Comparison of ENCODE assay signal across 26 cellular contexts in the genomic region with DNA sequence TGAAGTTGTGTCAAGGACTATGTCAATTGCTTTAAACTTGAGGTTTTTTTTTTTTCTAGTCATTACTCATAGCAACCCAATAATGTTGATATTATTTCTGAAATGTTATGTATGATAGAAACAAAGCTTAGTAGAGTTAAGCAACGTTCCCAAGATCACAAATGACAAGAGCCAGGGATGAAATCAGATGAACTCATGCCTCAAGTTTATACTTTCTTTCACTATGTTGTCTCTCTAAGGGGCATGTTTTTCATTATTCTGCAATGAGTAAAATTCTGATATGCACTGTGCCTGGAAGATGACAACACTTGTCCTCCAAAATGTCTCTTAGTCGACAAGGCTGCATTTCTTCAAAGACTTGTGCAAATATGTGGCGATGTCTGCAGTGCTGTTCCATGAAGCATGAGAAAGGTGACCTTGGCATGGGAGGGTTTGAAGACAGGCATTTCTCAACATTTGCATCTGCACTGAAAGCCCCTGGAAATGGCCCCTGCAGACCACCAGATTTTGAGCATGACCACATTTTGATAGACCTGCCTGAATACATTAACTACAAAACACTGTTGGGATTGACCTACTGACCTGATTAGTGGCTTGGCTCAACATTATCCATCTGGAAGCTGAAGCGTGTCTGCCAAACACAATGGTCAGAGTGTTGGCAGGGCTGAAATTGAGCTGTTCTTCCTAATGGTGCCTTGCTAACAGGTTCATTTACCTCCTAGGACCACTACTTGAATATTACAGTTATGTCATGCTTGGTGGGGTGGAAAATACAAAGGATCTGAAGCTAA.
A peak's percentile ranks its signal among the peaks of the same experiment; 100 is the strongest.
DNase-seq lines count a peak whose midpoint lies in the region; ATAC-seq, FAIRE-seq and TF ChIP-seq lines count a peak whose summit lies in the region.
"Had no signal": no experiment of that assay in that cellular context is flagged by ENCODE, and none has a peak within 500 bp of the region (broad histone marks: within the 10 kb centered on the region; RNA-seq: fewer than 3 reads in every experiment).

No MANE protein-coding gene starts in this region.

- no peak for TF ChIP-seq RAD21 in IMR-90 (IDR thresholded peaks at IDR 0.05; ENCODE audit: low read length)

- H3K4me3 ChIP-seq in IMR-90 (ENCODE audit: insufficient read depth, low read depth, low read length) (no peak overlapping the region), pancreas (no peak overlapping the region)
- H3K4me3 ChIP-seq in CD8-positive, alpha-beta T cell (ENCODE audit: low read depth, low read length), result no peak overlapping the region
- H3K4me3 ChIP-seq: gastrocnemius medialis, skin epidermis had no signal

- no peak for TF ChIP-seq CTCF in IMR-90 (conservative IDR thresholded peaks at IDR 0.05; ENCODE audit: low read depth, low read length)
- no peak for TF ChIP-seq CTCF in CD8-positive, alpha-beta T cell (IDR thresholded peaks at IDR 0.05)
- TF ChIP-seq CTCF in pancreas (IDR thresholded peaks at IDR 0.05), result no peak

- H3K27ac ChIP-seq in IMR-90 (ENCODE audit: insufficient read depth, low read length) (no peak overlapping the region), pancreas (no peak overlapping the region)
- H3K27ac ChIP-seq in CD8-positive, alpha-beta T cell (ENCODE audit: low read depth, low read length), result no peak overlapping the region
- H3K27ac ChIP-seq: gastrocnemius medialis, RWPE1, skin epidermis had no signal

- H2BK120ac ChIP-seq in IMR-90 (ENCODE audit: low read depth, low read length), result peak overlapping the region; percentile 63

- no peak overlapping the region for H3K4me3 Mint-ChIP-seq in CD8-positive, alpha-beta T cell
- H3K4me3 Mint-ChIP-seq: activated CD4-positive, alpha-beta T cell treated with anti-CD3 and anti-CD28 coated beads for 36 hours; activated naive CD8-positive, alpha-beta T cell treated with anti-CD3 and anti-CD28 coated beads for 36 hours; activated T-helper 17 cell treated with anti-CD3 and anti-CD28 coated beads, Interleukin-2, amount 50 U/mL, for 72 hours; CD14-positive monocyte; natural killer cell had no signal

- H3K36me3 Mint-ChIP-seq in CD8-positive, alpha-beta T cell, result no peaks in the 10 kb centered on the region
- H3K36me3 Mint-ChIP-seq: activated naive CD8-positive, alpha-beta T cell treated with anti-CD3 and anti-CD28 coated beads for 36 hours; CD14-positive monocyte; natural killer cell had no signal

- H3K9me3 ChIP-seq in IMR-90 (ENCODE audit: control insufficient read depth, insufficient read depth, low read length), result no peaks in the 10 kb centered on the region
- H3K9me3 ChIP-seq in CD8-positive, alpha-beta T cell (ENCODE audit: low read length), result no peaks in the 10 kb centered on the region
- no peaks in the 10 kb centered on the region for H3K9me3 ChIP-seq in pancreas
- H3K9me3 ChIP-seq: gastrocnemius medialis had no signal

- H2AK9ac ChIP-seq in IMR-90 (replicated peaks; ENCODE audit: low read depth, low read length, poor library complexity), result no peak overlapping the region

- H4K91ac ChIP-seq in IMR-90 (ENCODE audit: insufficient read depth, low read depth, low read length), result peak overlapping the region; percentile 70

- H2AK5ac ChIP-seq in IMR-90 (ENCODE audit: low read depth, low read length), result no peak overlapping the region; the same call in 1 of the 2 replicates

- no peak for TF ChIP-seq POLR2A in IMR-90 (IDR thresholded peaks at IDR 0.05; ENCODE audit: low read depth, low read length)

- peak overlapping the region; percentile 82 for H2BK20ac ChIP-seq in IMR-90 (ENCODE audit: low read depth, low read length)

- H4K5ac ChIP-seq in IMR-90 (ENCODE audit: low read depth, low read length), result no peak overlapping the region; the same call in 1 of the 2 replicates

- H3K79me1 ChIP-seq in IMR-90 (ENCODE audit: low read depth in 1 of 2, low read length in 2 of 2), result no peaks in the 10 kb centered on the region

- ATAC-seq in IMR-90 (ENCODE audit: low read depth) (peak; percentile 26; the same call in 1 of the 2 replicates), pancreas (no peak)
- no peak for ATAC-seq in CD8-positive, alpha-beta T cell
- ATAC-seq: activated CD4-positive, alpha-beta T cell treated with anti-CD3 and anti-CD28 coated beads for 36 hours; activated T-helper 17 cell treated with anti-CD3 and anti-CD28 coated beads, Interleukin-2, amount 50 U/mL, for 72 hours; gastrocnemius medialis; HCT116; natural killer cell had no signal

- peaks cover 6% of the 10 kb centered on the region; the same call in 1 of the 2 replicates for H3K9me1 ChIP-seq in IMR-90 (ENCODE audit: insufficient read depth, low read length)

- H3K14ac ChIP-seq in IMR-90 (replicated peaks; ENCODE audit: low read depth, low read length), result no peak overlapping the region; the same call in 1 of the 2 replicates

- in situ Hi-C loops in IMR-90 (cut with MboI; ENCODE audit: low sequenced_read_pairs), result loop anchor here (25.0 kb wide), 2 partner anchors 368 to 1018 kb away; partner anchors contain the start of gene CDH11

- WGBS in IMR-90 (ENCODE audit: extremely low coverage in 2 of 2, insufficient read length in 1 of 2), 2 experiments, result no CpG with 5 or more reads among the region's 4 CpGs
- WGBS in pancreas, 2 donors, result 52 to 53% methylated on average over 4 of the region's 4 CpGs

- H4K8ac ChIP-seq in IMR-90 (ENCODE audit: low read depth in 2 of 2, low read length in 2 of 2), result peak overlapping the region in 1 of 2 experiments; percentile 27; a peak in 2 of 4 replicates

- POLR2A ChIA-PET in IMR-90 (lab: Charles Lee; ENCODE audit: unreplicated experiment), result no interaction called here
- POLR2A ChIA-PET in CD8-positive, alpha-beta T cell (lab: Charles Lee), result no interaction called here

- H3K9me3 Mint-ChIP-seq in CD8-positive, alpha-beta T cell, result peaks cover 32% of the 10 kb centered on the region

- dilution Hi-C loops in IMR-90 (cut with HindIII; ENCODE audit: low sequenced_read_pairs, unreplicated experiment), result no loop called here

- H2BK15ac ChIP-seq in IMR-90 (ENCODE audit: low read depth, low read length), result no peak overlapping the region

- H3K4me1 ChIP-seq in IMR-90 (ENCODE audit: control insufficient read depth, insufficient read depth, low read length) (peaks cover 4% of the 10 kb centered on the region; the same call in 1 of the 2 replicates), pancreas (no peaks in the 10 kb centered on the region)
- H3K4me1 ChIP-seq in CD8-positive, alpha-beta T cell (ENCODE audit: insufficient read depth, low read length), result no peaks in the 10 kb centered on the region
- H3K4me1 ChIP-seq: gastrocnemius medialis had no signal

- H4K20me1 ChIP-seq in IMR-90 (ENCODE audit: insufficient read depth, low read length), result no peaks in the 10 kb centered on the region

- H3K23ac ChIP-seq in IMR-90 (ENCODE audit: low read depth, low read length), result peak overlapping the region; percentile 51; the same call in 1 of the 2 replicates

- H3K36me3 ChIP-seq in IMR-90 (ENCODE audit: control insufficient read depth, insufficient read depth, low read length) (no peaks in the 10 kb centered on the region), pancreas (no peaks in the 10 kb centered on the region)
- no peaks in the 10 kb centered on the region for H3K36me3 ChIP-seq in CD8-positive, alpha-beta T cell (ENCODE audit: insufficient read depth, low read length)
- H3K36me3 ChIP-seq: gastrocnemius medialis had no signal

- H3K27me3 Mint-ChIP-seq in CD8-positive, alpha-beta T cell (ENCODE audit: low read depth), result no peaks in the 10 kb centered on the region
- H3K27me3 Mint-ChIP-seq: activated CD4-positive, alpha-beta T cell treated with anti-CD3 and anti-CD28 coated beads for 36 hours; activated naive CD8-positive, alpha-beta T cell treated with anti-CD3 and anti-CD28 coated beads for 36 hours; activated T-helper 17 cell treated with anti-CD3 and anti-CD28 coated beads, Interleukin-2, amount 50 U/mL, for 72 hours had no signal

- H3K56ac ChIP-seq in IMR-90 (ENCODE audit: extremely low read depth, insufficient read depth, low read length), result no peak overlapping the region

- FAIRE-seq in pancreas (lab: Jason Lieb, UNC), result no peak
- FAIRE-seq: TTC549 had no signal

- CTCF ChIA-PET in IMR-90 (lab: Yijun Ruan, JAX), result no interaction called here
- CTCF ChIA-PET in CD8-positive, alpha-beta T cell (lab: Charles Lee), result no interaction called here

- peak overlapping the region; percentile 35 for H2BK5ac ChIP-seq in IMR-90 (ENCODE audit: low read depth, low read length, poor library complexity, severe bottlenecking)

- H3K4me1 Mint-ChIP-seq in CD8-positive, alpha-beta T cell (ENCODE audit: low read depth), result no peaks in the 10 kb centered on the region
- H3K4me1 Mint-ChIP-seq: activated CD4-positive, alpha-beta T cell treated with anti-CD3 and anti-CD28 coated beads for 36 hours; activated naive CD8-positive, alpha-beta T cell treated with anti-CD3 and anti-CD28 coated beads for 36 hours; activated T-helper 17 cell treated with anti-CD3 and anti-CD28 coated beads, Interleukin-2, amount 50 U/mL, for 72 hours; CD14-positive monocyte; natural killer cell had no signal

- no peak overlapping the region for H3K4me2 ChIP-seq in IMR-90 (ENCODE audit: low read depth, low read length)

- H3K18ac ChIP-seq in IMR-90 (ENCODE audit: low read depth, low read length), result peak overlapping the region; percentile 57; the same call in 1 of the 2 replicates

- intact Hi-C loops in IMR-90 (cut with micrococcal nuclease), result loop anchor here (5.0 to 10.0 kb wide), 3 partner anchors 368 to 1023 kb away; no protein-coding TSS in a partner anchor
- intact Hi-C loops in CD8-positive, alpha-beta T cell (cut with DNase I, micrococcal nuclease), result no loop called here
- intact Hi-C loops in pancreas (cut with DNase I), result no loop called here

- H3K27me3 ChIP-seq in IMR-90 (ENCODE audit: control insufficient read depth, insufficient read depth, low read length) (no peaks in the 10 kb centered on the region), pancreas (no peaks in the 10 kb centered on the region)
- H3K27me3 ChIP-seq in CD8-positive, alpha-beta T cell (ENCODE audit: insufficient read depth, low read length), result no peaks in the 10 kb centered on the region
- H3K27me3 ChIP-seq: gastrocnemius medialis had no signal

- DNase-seq in AG08395 (ENCODE audit: low spot score), result peak; percentile 20
- DNase-seq in IMR-90, result peak; percentile 29
- peak; percentile 91 for DNase-seq in cerebellar cortex (ENCODE audit: low spot score)
- peak; percentile 27 for DNase-seq in kidney tubule cell (ENCODE audit: low spot score)
- no peak for DNase-seq in CD8-positive, alpha-beta T cell
- no peak for DNase-seq in activated CD4-positive, CD25-positive, alpha-beta regulatory T cell treated with anti-CD3 and anti-CD28 coated beads, Interleukin-2, amount 50 U/mL, for 72 hours
- DNase-seq in pancreas, result no peak
- DNase-seq in DMS153 (lab: John Stamatoyannopoulos, UW), result no peak
- DNase-seq: activated CD4-positive, alpha-beta T cell treated with anti-CD3 and anti-CD28 coated beads for 36 hours; activated naive CD8-positive, alpha-beta T cell treated with anti-CD3 and anti-CD28 coated beads for 36 hours; dermis blood vessel endothelial cell; gastrocnemius medialis; left cardiac atrium; natural killer cell; NCI-H1105; NCI-H2081; NCI-H446; posterior cingulate gyrus; stimulated activated naive CD4-positive, alpha-beta T cell; SW 1271 had no signal

- BruUV-seq in IMR-90 (replicated peaks; lab: Mats Ljungman, UMichigan), result no TSS peak

- peak overlapping the region; percentile 43 for H2AFZ ChIP-seq in IMR-90 (replicated peaks; ENCODE audit: low read length, poor library complexity)

- no peak overlapping the region for H3K27ac Mint-ChIP-seq in CD8-positive, alpha-beta T cell
- H3K27ac Mint-ChIP-seq: activated CD4-positive, alpha-beta T cell treated with anti-CD3 and anti-CD28 coated beads for 36 hours; activated naive CD8-positive, alpha-beta T cell treated with anti-CD3 and anti-CD28 coated beads for 36 hours; activated T-helper 17 cell treated with anti-CD3 and anti-CD28 coated beads, Interleukin-2, amount 50 U/mL, for 72 hours; CD14-positive monocyte; natural killer cell had no signal

- no peak overlapping the region for H3K9ac ChIP-seq in IMR-90 (ENCODE audit: low read depth, low read length)

- peak overlapping the region; percentile 67 for H3K4ac ChIP-seq in IMR-90 (ENCODE audit: low read depth, low read length)

Comparison
In these comparisons a context has a peak if more than half of its experiments do, and no peak if none do; other contexts are left out.
1. DNase-seq: peak in AG08395 (single experiment), IMR-90 (single experiment), cerebellar cortex (single experiment) and kidney tubule cell (single experiment); none in CD8-positive, alpha-beta T cell (0 of 7), activated CD4-positive, CD25-positive, alpha-beta regulatory T cell treated with anti-CD3 and anti-CD28 coated beads, Interleukin-2, amount 50 U/mL, for 72 hours (single experiment), pancreas (0 of 6) and DMS153 (single experiment).